ENCODE assay signal across 8 cellular contexts in genomic region chr1:186680031-186681012, GRCh38. TPM values are rescaled to one million over a fixed set of nuclear protein-coding genes. Genes with fewer than 3 reads are reported as not detected.
A peak's percentile ranks its signal among the peaks of the same experiment; 100 is the strongest.
DNase-seq lines count a peak whose midpoint lies in the region; ATAC-seq, FAIRE-seq and TF ChIP-seq lines count a peak whose summit lies in the region.

Gene PTGS2 (minus strand): TSS chr1:186680423. CDS start chr1:186680290, 133 bp downstream.

- POLR2A ChIA-PET in Caco-2 (lab: Charles Lee): interaction anchor here (0.6 to 0.9 kb wide), 2 partner anchors 34 to 185 kb away, joined by 4 read pairs; no protein-coding TSS in a partner anchor
- POLR2A ChIA-PET in Panc1 (lab: Charles Lee): interaction anchor here (0.6 kb wide), 2 partner anchors 43 to 310 kb away, joined by 3 read pairs; no protein-coding TSS in a partner anchor

- DNase-seq in Caco-2: peak; percentile 93 to 95
- peak; percentile 79 for DNase-seq in GM20000 (ENCODE audit: low spot score)
- peak; percentile 75 for DNase-seq in HPDE6-E6E7 (ENCODE audit: extremely low spot score)
- no peak for DNase-seq in Panc1 (ENCODE audit: low read depth, low spot score)
- DNase-seq in amniotic epithelial cell (ENCODE audit: low read depth): peak; percentile 97
- DNase-seq in left cardiac atrium: peak; percentile 84
- peak; percentile 39 to 83 (median 66) for DNase-seq in pancreas
- DNase-seq in NCI-H2029 (lab: John Stamatoyannopoulos, UW): no peak

- TF ChIP-seq CTCF in Caco-2 (IDR thresholded peaks at IDR 0.05; ENCODE audit: insufficient read depth in 1 of 2, low read depth in 1 of 2, low read length in 1 of 2, severe bottlenecking in 1 of 2, unreplicated experiment in 1 of 2): peak; percentile 36 to 46
- no peak for TF ChIP-seq CTCF in GM20000 (IDR thresholded peaks at IDR 0.05; ENCODE audit: extremely low read depth, missing control alignments)
- TF ChIP-seq CTCF in Panc1 (IDR thresholded peaks at IDR 0.05): peak; percentile 54
- no peak for TF ChIP-seq CTCF in pancreas (IDR thresholded peaks at IDR 0.05)

- BruUV-seq in Caco-2 (replicated peaks; lab: Mats Ljungman, UMichigan) (TSS peak; percentile 52), Panc1 (replicated peaks; lab: Mats Ljungman, UMichigan) (no TSS peak)

- intact Hi-C loops in Caco-2 (cut with micrococcal nuclease; ENCODE audit: unreplicated experiment) (loop anchor here (1.0 to 10.0 kb wide), 9 partner anchors 35 to 306 kb away; partner anchors contain the start of genes ODR4 and TPR), Panc1 (cut with micrococcal nuclease; ENCODE audit: unreplicated experiment) (loop anchor here (10.0 kb wide), 1 partner anchor 196 kb away; no protein-coding TSS in a partner anchor), left cardiac atrium (cut with DNase I) (no loop called here), pancreas (cut with DNase I) (no loop called here)

- ATAC-seq in Panc1 (peak; percentile 95), left cardiac atrium (peak; percentile 97 to 98), pancreas (peak; percentile 90 to 96 (median 96))

- WGBS in pancreas, 2 donors: 1% methylated on average over 66 of the region's 66 CpGs

- no peaks in the 10 kb centered on the region for H3K27me3 Mint-ChIP-seq in Caco-2 (ENCODE audit: insufficient read depth, unreplicated experiment)

- no peaks in the 10 kb centered on the region for H3K9me3 ChIP-seq in Caco-2
- H3K9me3 ChIP-seq in Panc1 (ENCODE audit: control insufficient read depth, insufficient read depth, low read depth, low read length): no peaks in the 10 kb centered on the region
- H3K9me3 ChIP-seq in pancreas: no peaks in the 10 kb centered on the region

- no peaks in the 10 kb centered on the region for H3K9me3 Mint-ChIP-seq in Caco-2 (ENCODE audit: unreplicated experiment)

- FAIRE-seq in pancreas (lab: Jason Lieb, UNC): no peak

- peak within 1 kb of the TSS; percentile 59 for H3K4me3 ChIP-seq in Caco-2 (ENCODE audit: low read depth, low read length)
- peak within 1 kb of the TSS; percentile 49 to 70 for H3K4me3 ChIP-seq in Panc1 (ENCODE audit: low read depth in 2 of 2, low read length in 2 of 2)
- H3K4me3 ChIP-seq in pancreas: peak within 1 kb of the TSS; percentile 29 to 49 (median 38)

- H3K27ac Mint-ChIP-seq in Caco-2 (ENCODE audit: unreplicated experiment): peak within 1 kb of the TSS; percentile 99

- CTCF ChIA-PET in Caco-2 (lab: Charles Lee) (interaction anchor here (0.8 to 2.9 kb wide), 11 partner anchors 9 to 305 kb away, joined by 3 to 15 read pairs (median 5); partner anchors contain the start of genes ODR4 and TPR), Panc1 (lab: Charles Lee) (no interaction called here)

- no peaks in the 10 kb centered on the region for H3K4me1 ChIP-seq in Caco-2
- H3K4me1 ChIP-seq in Panc1 (ENCODE audit: control insufficient read depth, insufficient read depth, low read length): peaks cover 5% of the 10 kb centered on the region; the same call in 1 of the 2 replicates
- no peaks in the 10 kb centered on the region for H3K4me1 ChIP-seq in pancreas

- H3K4me3 Mint-ChIP-seq in Caco-2 (ENCODE audit: unreplicated experiment): peak within 1 kb of the TSS; percentile 99

- H3K4me1 Mint-ChIP-seq in Caco-2 (ENCODE audit: low read depth, unreplicated experiment): peaks cover 10% of the 10 kb centered on the region

- H3K36me3 ChIP-seq in Caco-2 (ENCODE audit: control insufficient read depth, insufficient read depth, low read length) (no peaks in the 10 kb centered on the region), Panc1 (ENCODE audit: control insufficient read depth, insufficient read depth, low read length) (no peaks in the 10 kb centered on the region), pancreas (no peaks in the 10 kb centered on the region)

- no peaks in the 10 kb centered on the region for H3K27me3 ChIP-seq in Caco-2 (replicated peaks; ENCODE audit: control insufficient read depth, insufficient read depth, low read length)
- H3K27me3 ChIP-seq in Panc1 (ENCODE audit: control insufficient read depth, insufficient read depth, low read length): peaks cover 19% of the 10 kb centered on the region
- peaks cover 0 to 16% (median 2%) of the 10 kb centered on the region in 4 donors for H3K27me3 ChIP-seq in pancreas

- H3K36me3 Mint-ChIP-seq in Caco-2 (ENCODE audit: insufficient read depth, unreplicated experiment): peaks cover 50% of the 10 kb centered on the region

- in situ Hi-C loops in Panc1 (cut with HindIII; ENCODE audit: low pct_unique_long_range_greater_than_20kb, low sequenced_read_pairs): no loop called here

- no peak within 1 kb of the TSS for H3K27ac ChIP-seq in Panc1 (ENCODE audit: low read length)
- peak within 1 kb of the TSS in 3 of 4 donors; percentile 16 to 57 (median 39) for H3K27ac ChIP-seq in pancreas

RNA-seq across cellular contexts. Expression of gene PTGS2, which starts in this region (rescaled TPM):
- total RNA-seq in Caco-2 (2022) (18.4 and 24.2 TPM in 2 replicates), Panc1 (2021; ENCODE audit: unreplicated experiment) (not detected), left cardiac atrium (1 to 10 TPM; 1.4 to 4.6 TPM), pancreas (1 to 10 TPM in 1 of 6 donors, under 1 TPM in 5; 0.12 to 1.9 (median 0.43) TPM)
- polyA plus RNA-seq in Panc1 (2012; ENCODE audit: insufficient read length): not detected
- polyA plus RNA-seq in pancreas: under 1 TPM; 0.23 to 0.92 TPM

Comparison
In these comparisons a context has a peak if more than half of its experiments do, and no peak if none do; other contexts are left out.
1. Peak in ATAC-seq and H3K4me3 ChIP-seq in Panc1; RNA of the gene not detected or under 1 TPM.
2. DNase-seq: peak in Caco-2 (2 of 2), GM20000 (single experiment), HPDE6-E6E7 (single experiment), amniotic epithelial cell (single experiment), left cardiac atrium (single experiment) and pancreas (6 of 6); none in Panc1 (single experiment) and NCI-H2029 (single experiment).
3. CTCF ChIP-seq: peak in Caco-2 (2 of 2) and Panc1 (single experiment); none in GM20000 (single experiment) and pancreas (0 of 4).
4. intact Hi-C loops: an anchor here in Caco-2 (1.0 to 10.0 kb wide) and Panc1 (10.0 kb wide); none called in left cardiac atrium and pancreas.
5. Peak in every context shown above with its lines, with median percentiles within 50 percentile points of each other: H3K4me3 ChIP-seq and ATAC-seq.